Comparison of ENCODE assay signal across 10 cellular contexts in the genomic region with DNA sequence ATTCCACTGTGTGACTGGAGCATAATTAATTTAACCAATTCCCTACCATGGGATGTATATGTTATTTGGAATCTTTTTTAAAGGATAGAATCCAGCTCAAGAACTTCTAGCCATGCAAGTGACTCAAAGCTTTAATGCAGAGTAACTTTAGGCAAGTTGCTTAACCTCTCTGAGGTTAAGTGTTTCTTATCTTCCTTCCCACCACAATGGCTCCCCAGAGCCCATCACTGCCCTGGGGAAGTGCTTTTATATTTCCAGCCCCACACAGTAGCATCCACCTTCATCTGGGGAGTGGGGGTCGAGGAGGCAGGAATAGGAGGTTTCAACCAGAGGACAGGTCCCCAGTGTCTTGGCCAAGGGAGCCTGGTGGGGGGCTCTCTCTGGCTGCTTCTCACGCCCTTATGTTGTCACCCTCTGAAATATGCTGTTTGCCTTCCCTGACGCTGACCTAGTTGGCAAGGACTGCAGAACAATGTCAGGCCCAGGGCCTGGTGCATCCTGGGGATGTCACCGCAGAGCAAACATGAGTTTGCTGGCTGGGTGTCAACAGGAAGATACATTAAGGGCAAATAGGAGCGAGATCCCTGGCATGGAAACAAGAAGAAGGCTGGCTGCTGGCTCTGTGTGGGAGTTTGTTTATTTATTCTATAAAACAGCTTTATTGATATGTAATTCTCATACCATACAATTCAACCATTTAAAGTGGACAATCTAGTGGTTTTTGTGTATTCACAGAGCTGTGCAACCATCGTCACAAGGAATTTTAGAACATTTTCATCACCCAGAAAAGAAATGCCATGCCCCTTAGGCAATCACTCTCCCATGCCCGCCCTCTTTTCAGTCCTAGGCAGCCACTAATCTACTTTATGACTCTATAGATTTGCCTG. TPM values are rescaled to one million over a fixed set of nuclear protein-coding genes. Genes with fewer than 3 reads are reported as not detected.
A peak's percentile ranks its signal among the peaks of the same experiment; 100 is the strongest.
DNase-seq lines count a peak whose midpoint lies in the region; ATAC-seq and TF ChIP-seq lines count a peak whose summit lies in the region.
"Had no signal": no experiment of that assay in that cellular context is flagged by ENCODE, and none has a peak within 500 bp of the region (broad histone marks: within the 10 kb centered on the region; RNA-seq: fewer than 3 reads in every experiment).

No MANE protein-coding gene starts in this region.

- H3K4me3 Mint-ChIP-seq in activated naive CD8-positive, alpha-beta T cell treated with anti-CD3 and anti-CD28 coated beads for 36 hours, result no peak overlapping the region
- H3K4me3 Mint-ChIP-seq in effector memory CD8-positive, alpha-beta T cell, result no peak overlapping the region

- no peak overlapping the region for H3K4me3 ChIP-seq in SJCRH30
- H3K4me3 ChIP-seq in foreskin fibroblast (ENCODE audit: low read depth in 1 of 2, low read length in 2 of 2), result no peak overlapping the region
- no peak overlapping the region for H3K4me3 ChIP-seq in sigmoid colon
- H3K4me3 ChIP-seq: cardiac muscle cell had no signal

- no peak for ATAC-seq in HG02840 (IDR thresholded peaks at IDR 0.05; ENCODE audit: low FRiP score, unreplicated experiment)
- no peak for ATAC-seq in effector memory CD8-positive, alpha-beta T cell (replicated peaks)

- no peak for TF ChIP-seq CTCF in foreskin fibroblast (IDR thresholded peaks at IDR 0.05; ENCODE audit: low read depth, low read length)
- TF ChIP-seq CTCF in sigmoid colon (IDR thresholded peaks at IDR 0.05), result no peak

- intact Hi-C loops in sigmoid colon (cut with DNase I), result no loop called here

- H3K9me3 ChIP-seq in SJCRH30 (replicated peaks), result no peaks in the 10 kb centered on the region; the same call in 1 of the 2 replicates
- no peaks in the 10 kb centered on the region for H3K9me3 ChIP-seq in sigmoid colon

- no peaks in the 10 kb centered on the region for H3K36me3 ChIP-seq in SJCRH30
- no peaks in the 10 kb centered on the region for H3K36me3 ChIP-seq in sigmoid colon
- H3K36me3 ChIP-seq: cardiac muscle cell had no signal

- H3K4me1 Mint-ChIP-seq in activated naive CD8-positive, alpha-beta T cell treated with anti-CD3 and anti-CD28 coated beads for 36 hours, result peaks cover 7% of the 10 kb centered on the region
- H3K4me1 Mint-ChIP-seq in effector memory CD8-positive, alpha-beta T cell (ENCODE audit: low read depth in 2 of 2), result peaks cover 0 to 3% of the 10 kb centered on the region in 2 donors

- H3K27me3 Mint-ChIP-seq in activated naive CD8-positive, alpha-beta T cell treated with anti-CD3 and anti-CD28 coated beads for 36 hours, result peaks cover 27% of the 10 kb centered on the region
- H3K27me3 Mint-ChIP-seq in effector memory CD8-positive, alpha-beta T cell, result peaks cover 22 to 45% of the 10 kb centered on the region in 2 donors

- no peak for TF ChIP-seq POLR2A in sigmoid colon (IDR thresholded peaks at IDR 0.05)

- H3K27me3 ChIP-seq in SJCRH30 (no peaks in the 10 kb centered on the region), sigmoid colon (no peaks in the 10 kb centered on the region)
- H3K27me3 ChIP-seq: cardiac muscle cell had no signal

- peak in 2 of 4 donors; percentile 50 to 57 for TF ChIP-seq EP300 in sigmoid colon (IDR thresholded peaks at IDR 0.05)

- no peak overlapping the region for H3K27ac Mint-ChIP-seq in activated naive CD8-positive, alpha-beta T cell treated with anti-CD3 and anti-CD28 coated beads for 36 hours
- H3K27ac Mint-ChIP-seq in effector memory CD8-positive, alpha-beta T cell, result no peak overlapping the region

- WGBS in sigmoid colon, 2 donors, result 12 to 47% methylated on average over 7 of the region's 7 CpGs

- DNase-seq in GOT3 (lab: John Stamatoyannopoulos, UW), result peak; percentile 39
- peak; percentile 17 to 36 for DNase-seq in SJCRH30
- DNase-seq in foreskin fibroblast, result peak; percentile 81 to 84
- DNase-seq in sigmoid colon, result peak; percentile 87
- DNase-seq in activated naive CD8-positive, alpha-beta T cell treated with anti-CD3 and anti-CD28 coated beads for 36 hours, result no peak
- no peak for DNase-seq in effector memory CD8-positive, alpha-beta T cell
- DNase-seq in GF-D8 (lab: John Stamatoyannopoulos, UW), result no peak
- DNase-seq: NCI-H82 had no signal

- peaks cover 15% of the 10 kb centered on the region for H3K4me1 ChIP-seq in SJCRH30
- peaks cover 0 to 52% (median 45%) of the 10 kb centered on the region in 4 donors for H3K4me1 ChIP-seq in sigmoid colon

- H3K27ac ChIP-seq in SJCRH30 (no peak overlapping the region), sigmoid colon (peak overlapping the region; percentile 43 to 84 (median 83))
- H3K27ac ChIP-seq: cardiac muscle cell had no signal

- H3K36me3 Mint-ChIP-seq in activated naive CD8-positive, alpha-beta T cell treated with anti-CD3 and anti-CD28 coated beads for 36 hours, result no peaks in the 10 kb centered on the region
- peaks cover 2% of the 10 kb centered on the region for H3K36me3 Mint-ChIP-seq in effector memory CD8-positive, alpha-beta T cell (ENCODE audit: insufficient read depth)

- no peaks in the 10 kb centered on the region for H3K9me3 Mint-ChIP-seq in activated naive CD8-positive, alpha-beta T cell treated with anti-CD3 and anti-CD28 coated beads for 36 hours
- H3K9me3 Mint-ChIP-seq in effector memory CD8-positive, alpha-beta T cell, result no peaks in the 10 kb centered on the region

RNA-seq across cellular contexts. Expression of a gene that starts 46.6 kb away (rescaled TPM):
- total RNA-seq in SJCRH30 (2014; rRNA removed; shearing (Covaris generic)), result 118 and 160 TPM in 2 replicates
- 100 to 1,000 TPM; 111 to 240 (median 188) TPM for total RNA-seq in sigmoid colon
- 10 to 100 TPM; 23.4 to 65.2 (median 26.4) TPM for polyA plus RNA-seq in sigmoid colon
- 100 to 1,000 TPM; 113 to 126 TPM for total RNA-seq in activated naive CD8-positive, alpha-beta T cell treated with anti-CD3 and anti-CD28 coated beads for 36 hours

Comparison
In these comparisons a context has a peak if more than half of its experiments do, and no peak if none do; other contexts are left out.
1. DNase-seq: peak in GOT3 (single experiment), SJCRH30 (2 of 2), foreskin fibroblast (2 of 2) and sigmoid colon (single experiment); none in activated naive CD8-positive, alpha-beta T cell treated with anti-CD3 and anti-CD28 coated beads for 36 hours (single experiment), effector memory CD8-positive, alpha-beta T cell (0 of 3) and GF-D8 (single experiment).